1 cellular context compared by ENCODE assay signal in the genomic region with DNA sequence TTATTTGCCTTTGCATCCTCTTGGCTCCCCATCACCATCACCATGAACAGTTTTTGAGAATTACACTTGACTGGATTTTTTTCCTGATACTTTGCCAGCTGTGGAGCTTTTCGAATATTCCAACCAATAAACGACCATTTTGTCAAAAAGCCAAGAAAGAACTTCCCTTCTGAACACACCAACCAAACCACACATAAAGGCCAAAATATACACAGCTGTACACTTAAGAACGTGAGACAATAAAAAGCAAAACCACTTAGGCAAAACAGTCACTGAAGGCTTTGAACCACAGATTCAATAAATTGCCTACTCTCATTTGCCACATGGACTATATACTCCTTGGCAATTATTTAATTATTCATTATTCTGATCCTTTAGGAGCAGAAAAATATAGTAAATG.
TF ChIP-seq lines count a peak whose summit lies in the region.

No MANE protein-coding gene starts in this region.

TF ChIP-seq in HEK293, 187 proteins besides CTCF, POLR2A, EP300 and RAD21 (continued from another document):
- TF ChIP-seq, protein P1, sequence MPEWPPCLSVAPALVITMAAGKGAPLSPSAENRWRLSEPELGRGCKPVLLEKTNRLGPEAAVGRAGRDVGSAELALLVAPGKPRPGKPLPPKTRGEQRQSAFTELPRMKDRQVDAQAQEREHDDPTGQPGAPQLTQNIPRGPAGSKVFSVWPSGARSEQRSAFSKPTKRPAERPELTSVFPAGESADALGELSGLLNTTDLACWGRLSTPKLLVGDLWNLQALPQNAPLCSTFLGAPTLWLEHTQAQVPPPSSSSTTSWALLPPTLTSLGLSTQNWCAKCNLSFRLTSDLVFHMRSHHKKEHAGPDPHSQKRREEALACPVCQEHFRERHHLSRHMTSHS (tag by site-specific recombination; IDR thresholded peaks at IDR 0.05): no peak
- TF ChIP-seq, protein P2, sequence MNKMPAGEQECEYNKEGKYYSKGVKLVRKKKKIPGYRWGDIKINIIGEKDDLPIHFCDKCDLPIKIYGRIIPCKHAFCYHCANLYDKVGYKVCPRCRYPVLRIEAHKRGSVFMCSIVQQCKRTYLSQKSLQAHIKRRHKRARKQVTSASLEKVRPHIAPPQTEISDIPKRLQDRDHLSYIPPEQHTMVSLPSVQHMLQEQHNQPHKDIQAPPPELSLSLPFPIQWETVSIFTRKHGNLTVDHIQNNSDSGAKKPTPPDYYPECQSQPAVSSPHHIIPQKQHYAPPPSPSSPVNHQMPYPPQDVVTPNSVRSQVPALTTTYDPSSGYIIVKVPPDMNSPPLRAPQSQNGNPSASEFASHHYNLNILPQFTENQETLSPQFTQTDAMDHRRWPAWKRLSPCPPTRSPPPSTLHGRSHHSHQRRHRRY (tag by site-specific recombination; IDR thresholded peaks at IDR 0.05): no peak
- TF ChIP-seq ZNF341 (tag by site-specific recombination; IDR thresholded peaks at IDR 0.05; ENCODE audit: low read depth): no peak
- TF ChIP-seq, protein P3, sequence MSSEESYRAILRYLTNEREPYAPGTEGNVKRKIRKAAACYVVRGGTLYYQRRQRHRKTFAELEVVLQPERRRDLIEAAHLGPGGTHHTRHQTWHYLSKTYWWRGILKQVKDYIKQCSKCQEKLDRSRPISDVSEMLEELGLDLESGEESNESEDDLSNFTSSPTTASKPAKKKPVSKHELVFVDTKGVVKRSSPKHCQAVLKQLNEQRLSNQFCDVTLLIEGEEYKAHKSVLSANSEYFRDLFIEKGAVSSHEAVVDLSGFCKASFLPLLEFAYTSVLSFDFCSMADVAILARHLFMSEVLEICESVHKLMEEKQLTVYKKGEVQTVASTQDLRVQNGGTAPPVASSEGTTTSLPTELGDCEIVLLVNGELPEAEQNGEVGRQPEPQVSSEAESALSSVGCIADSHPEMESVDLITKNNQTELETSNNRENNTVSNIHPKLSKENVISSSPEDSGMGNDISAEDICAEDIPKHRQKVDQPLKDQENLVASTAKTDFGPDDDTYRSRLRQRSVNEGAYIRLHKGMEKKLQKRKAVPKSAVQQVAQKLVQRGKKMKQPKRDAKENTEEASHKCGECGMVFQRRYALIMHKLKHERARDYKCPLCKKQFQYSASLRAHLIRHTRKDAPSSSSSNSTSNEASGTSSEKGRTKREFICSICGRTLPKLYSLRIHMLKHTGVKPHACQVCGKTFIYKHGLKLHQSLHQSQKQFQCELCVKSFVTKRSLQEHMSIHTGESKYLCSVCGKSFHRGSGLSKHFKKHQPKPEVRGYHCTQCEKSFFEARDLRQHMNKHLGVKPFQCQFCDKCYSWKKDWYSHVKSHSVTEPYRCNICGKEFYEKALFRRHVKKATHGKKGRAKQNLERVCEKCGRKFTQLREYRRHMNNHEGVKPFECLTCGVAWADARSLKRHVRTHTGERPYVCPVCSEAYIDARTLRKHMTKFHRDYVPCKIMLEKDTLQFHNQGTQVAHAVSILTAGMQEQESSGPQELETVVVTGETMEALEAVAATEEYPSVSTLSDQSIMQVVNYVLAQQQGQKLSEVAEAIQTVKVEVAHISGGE (tag by site-specific recombination; conservative IDR thresholded peaks at IDR 0.05; ENCODE audit: low read depth): no peak
- no peak for TF ChIP-seq ZNF391 (tag by site-specific recombination; IDR thresholded peaks at IDR 0.05; ENCODE audit: borderline replicate concordance, low read depth)
- TF ChIP-seq, protein P4, sequence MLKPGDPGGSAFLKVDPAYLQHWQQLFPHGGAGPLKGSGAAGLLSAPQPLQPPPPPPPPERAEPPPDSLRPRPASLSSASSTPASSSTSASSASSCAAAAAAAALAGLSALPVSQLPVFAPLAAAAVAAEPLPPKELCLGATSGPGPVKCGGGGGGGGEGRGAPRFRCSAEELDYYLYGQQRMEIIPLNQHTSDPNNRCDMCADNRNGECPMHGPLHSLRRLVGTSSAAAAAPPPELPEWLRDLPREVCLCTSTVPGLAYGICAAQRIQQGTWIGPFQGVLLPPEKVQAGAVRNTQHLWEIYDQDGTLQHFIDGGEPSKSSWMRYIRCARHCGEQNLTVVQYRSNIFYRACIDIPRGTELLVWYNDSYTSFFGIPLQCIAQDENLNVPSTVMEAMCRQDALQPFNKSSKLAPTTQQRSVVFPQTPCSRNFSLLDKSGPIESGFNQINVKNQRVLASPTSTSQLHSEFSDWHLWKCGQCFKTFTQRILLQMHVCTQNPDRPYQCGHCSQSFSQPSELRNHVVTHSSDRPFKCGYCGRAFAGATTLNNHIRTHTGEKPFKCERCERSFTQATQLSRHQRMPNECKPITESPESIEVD (tag by site-specific recombination; IDR thresholded peaks at IDR 0.05): peak; percentile 61
- TF ChIP-seq WT1 (tag by site-specific recombination; IDR thresholded peaks at IDR 0.05): no peak
- no peak for TF ChIP-seq ZNF37A (tag by site-specific recombination; IDR thresholded peaks at IDR 0.05)
- no peak for TF ChIP-seq GLIS2 (tag by site-specific recombination; IDR thresholded peaks at IDR 0.05)
- TF ChIP-seq FEZF1 (tag by site-specific recombination; IDR thresholded peaks at IDR 0.05): peak; percentile 12; the same call in 1 of the 2 replicates
- TF ChIP-seq ZNF324 (tag by site-specific recombination; IDR thresholded peaks at IDR 0.05): no peak
- no peak for TF ChIP-seq ZNF785 (tag by site-specific recombination; IDR thresholded peaks at IDR 0.05)
TF ChIP-seq in HEK293: peak in this region for 2.
